ENCODE assay signal across 7 cellular contexts in genomic region chr11:66841861-66842260, GRCh38. TPM values are rescaled to one million over a fixed set of nuclear protein-coding genes. Genes with fewer than 3 reads are reported as not detected.
A peak's percentile ranks its signal among the peaks of the same experiment; 100 is the strongest.
DNase-seq lines count a peak whose midpoint lies in the region; ATAC-seq and TF ChIP-seq lines count a peak whose summit lies in the region.

No MANE protein-coding gene starts in this region.

- H3K4me1 Mint-ChIP-seq in activated B cell treated with CpG ODN at 0.5 μM for 24 hours: peaks cover 46% of the 10 kb centered on the region
- H3K4me1 Mint-ChIP-seq in glutamatergic neuron (ENCODE audit: low read depth, unreplicated experiment): peaks cover 6% of the 10 kb centered on the region

- H3K36me3 ChIP-seq in HCT116 (ENCODE audit: control insufficient read depth in 1 of 2, insufficient read depth in 2 of 2, low read length in 2 of 2) (peaks cover 15% of the 10 kb centered on the region in 2 experiments; a peak in 3 of 4 replicates), spleen (peaks cover 0 to 56% (median 26%) of the 10 kb centered on the region in 6 donors)

- peak overlapping the region; percentile 86 to 91 for H3K4me3 ChIP-seq in HCT116 (replicated peaks in 1 of 2; ENCODE audit: low read depth in 1 of 2, low read length in 2 of 2)
- H3K4me3 ChIP-seq in spleen: peak overlapping the region in 7 of 8 donors; percentile 70 to 99 (median 93)

- RAD21 ChIA-PET in HCT116 (lab: Charles Lee; ENCODE audit: low non-redundant PET in 1 of 2, low total read pairs in 2 of 2, uncharacterized antibody in 2 of 2, unreplicated experiment in 2 of 2): no interaction called here

- WGBS in spleen, 5 donors: 85 to 94% (median 87%) methylated on average over 7 of the region's 7 CpGs

- peaks cover 55% of the 10 kb centered on the region for H3K79me2 ChIP-seq in HCT116 (ENCODE audit: insufficient read depth, low read length)

- H3K27ac ChIP-seq in HCT116 (ENCODE audit: low read depth, low read length) (no peak overlapping the region), spleen (peak overlapping the region in 5 of 8 donors; percentile 97 to 100 (median 99))

- POLR2A ChIA-PET in HCT116 (lab: Charles Lee) (no interaction called here), activated B cell treated with CpG ODN at 0.5 μM for 24 hours (lab: Charles Lee) (interaction anchor here (0.5 to 7.4 kb wide), 15 partner anchors 7 to 469 kb away, joined by 3 to 123 read pairs (median 8); partner anchors contain the start of genes ACTN3, DPP3, PELI3 and RBM14)

- H3K27me3 ChIP-seq in HCT116 (ENCODE audit: insufficient read depth, low read length): no peaks in the 10 kb centered on the region
- H3K27me3 ChIP-seq in spleen (replicated peaks in 1 of 7): no peaks in the 10 kb centered on the region

- peak overlapping the region; percentile 90 for H3K9ac ChIP-seq in HCT116 (ENCODE audit: low read length)

- TF ChIP-seq RAD21 in HCT116 (IDR thresholded peaks at IDR 0.05; ENCODE audit: low read depth): no peak

- H3K9me3 ChIP-seq in HCT116 (ENCODE audit: control insufficient read depth in 1 of 2, insufficient read depth in 1 of 2, low read depth in 1 of 2, low read length in 2 of 2): no peaks in the 10 kb centered on the region
- no peaks in the 10 kb centered on the region for H3K9me3 ChIP-seq in spleen

- TF ChIP-seq CTCF in HCT116 (IDR thresholded peaks at IDR 0.05 in 2 of 3, conservative IDR thresholded peaks at IDR 0.05 in 1 of 3; ENCODE audit: borderline replicate concordance in 1 of 3, insufficient read depth in 1 of 3, low read depth in 2 of 3, low read length in 2 of 3) (no peak), activated B cell treated with CpG ODN at 0.5 μM for 24 hours (IDR thresholded peaks at IDR 0.05) (no peak), glutamatergic neuron (IDR thresholded peaks at IDR 0.05; ENCODE audit: partially characterized antibody, unreplicated experiment) (no peak), spleen (IDR thresholded peaks at IDR 0.05 in 8 of 11, conservative IDR thresholded peaks at IDR 0.05 in 3 of 11) (no peak)

- DNase-seq in HCT116 (ENCODE audit: low read depth, low spot score): no peak
- DNase-seq in activated B cell treated with CpG ODN at 0.5 μM for 24 hours: no peak
- DNase-seq in glutamatergic neuron: no peak
- DNase-seq in spleen: no peak
- DNase-seq in globus pallidus (ENCODE audit: low spot score): no peak
- DNase-seq in NCI-H2196 (lab: John Stamatoyannopoulos, UW; ENCODE audit: unreplicated experiment): no peak
- no peak for DNase-seq in erythroblast (lab: John Stamatoyannopoulos, UW)

- H3K9me3 Mint-ChIP-seq in activated B cell treated with CpG ODN at 0.5 μM for 24 hours: no peaks in the 10 kb centered on the region
- peaks cover 8% of the 10 kb centered on the region for H3K9me3 Mint-ChIP-seq in glutamatergic neuron (ENCODE audit: unreplicated experiment)

- H3K36me3 Mint-ChIP-seq in activated B cell treated with CpG ODN at 0.5 μM for 24 hours (ENCODE audit: low read depth): peaks cover 37% of the 10 kb centered on the region
- peaks cover 4% of the 10 kb centered on the region for H3K36me3 Mint-ChIP-seq in glutamatergic neuron (ENCODE audit: unreplicated experiment)

- H4K20me1 ChIP-seq in HCT116 (ENCODE audit: insufficient read depth): peaks cover 3% of the 10 kb centered on the region; the same call in 1 of the 2 replicates

- no peak for TF ChIP-seq POLR2A in HCT116 (IDR thresholded peaks at IDR 0.05; ENCODE audit: borderline replicate concordance, extremely low read depth, insufficient read depth, insufficient read length)
- TF ChIP-seq POLR2A in spleen (IDR thresholded peaks at IDR 0.05): no peak
- TF ChIP-seq POLR2A in erythroblast (IDR thresholded peaks at IDR 0.05; ENCODE audit: low read length): no peak

- CTCF ChIA-PET in HCT116 (lab: Charles Lee): interaction anchor here (0.5 to 1.4 kb wide), 4 partner anchors 41 to 153 kb away, joined by 3 to 4 read pairs (median 3); partner anchors contain the start of gene C11orf86
- CTCF ChIA-PET in activated B cell treated with CpG ODN at 0.5 μM for 24 hours (lab: Charles Lee): interaction anchor here (1.1 to 1.4 kb wide), 2 partner anchors 8 to 262 kb away, joined by 3 to 5 read pairs; no protein-coding TSS in a partner anchor

- H3K4me1 ChIP-seq in HCT116 (ENCODE audit: control insufficient read depth in 1 of 2, insufficient read depth in 2 of 2, low read length in 2 of 2): peaks cover 7 to 20% of the 10 kb centered on the region in 2 experiments; a peak in 3 of 4 replicates
- peaks cover 21 to 70% (median 50%) of the 10 kb centered on the region in 6 donors for H3K4me1 ChIP-seq in spleen

- H3K4me3 Mint-ChIP-seq in activated B cell treated with CpG ODN at 0.5 μM for 24 hours (peak overlapping the region; percentile 92), glutamatergic neuron (ENCODE audit: unreplicated experiment) (peak overlapping the region; percentile 88)

- intact Hi-C loops in HCT116 (cut with micrococcal nuclease) (loop anchor here (5.0 kb wide), 1 partner anchor 135 kb away; the partner anchor contains the start of gene C11orf86), activated B cell treated with CpG ODN at 0.5 μM for 24 hours (cut with micrococcal nuclease) (loop anchor here (2.0 to 10.0 kb wide), 2 partner anchors 297 to 789 kb away; partner anchors contain the start of genes ACTN3, SF3B2 and ZDHHC24), spleen (cut with DNase I; ENCODE audit: low total_unique reads) (no loop called here)

- no peaks in the 10 kb centered on the region for H3K27me3 Mint-ChIP-seq in activated B cell treated with CpG ODN at 0.5 μM for 24 hours
- H3K27me3 Mint-ChIP-seq in glutamatergic neuron (ENCODE audit: unreplicated experiment): peaks cover 12% of the 10 kb centered on the region

- H3K9me2 ChIP-seq in HCT116 (ENCODE audit: insufficient read depth): no peaks in the 10 kb centered on the region

- peak overlapping the region; percentile 82 for H3K4me2 ChIP-seq in HCT116 (ENCODE audit: low read length)

- H3K27ac Mint-ChIP-seq in activated B cell treated with CpG ODN at 0.5 μM for 24 hours (peak overlapping the region; percentile 88), glutamatergic neuron (ENCODE audit: unreplicated experiment) (peak overlapping the region; percentile 78)

- ATAC-seq in HCT116 (no peak), activated B cell treated with CpG ODN at 0.5 μM for 24 hours (ENCODE audit: low read depth) (no peak)

- BruUV-seq in HCT116 (replicated peaks; lab: Mats Ljungman, UMichigan): no TSS peak

- no peak overlapping the region for H2AFZ ChIP-seq in HCT116 (ENCODE audit: low read depth, low read length, poor library complexity, severe bottlenecking)

TF ChIP-seq in HCT116, 20 proteins besides CTCF, POLR2A, EP300 and RAD21 (continues in another document):
- no peak for TF ChIP-seq ATF3 (IDR thresholded peaks at IDR 0.05)
- no peak for TF ChIP-seq REST (IDR thresholded peaks at IDR 0.05; ENCODE audit: low read depth)
- no peak for TF ChIP-seq SRF (IDR thresholded peaks at IDR 0.05; ENCODE audit: low read depth)
- TF ChIP-seq SIN3A (IDR thresholded peaks at IDR 0.05; ENCODE audit: low read depth): no peak
- no peak for TF ChIP-seq ELF1 (IDR thresholded peaks at IDR 0.05; ENCODE audit: borderline replicate concordance, low read depth)
- TF ChIP-seq MAX (IDR thresholded peaks at IDR 0.05): no peak
- TF ChIP-seq YY1 (IDR thresholded peaks at IDR 0.05; ENCODE audit: extremely low read depth, insufficient replicate concordance, low read depth, low read length): no peak
- TF ChIP-seq CBX3 (IDR thresholded peaks at IDR 0.05; ENCODE audit: low read depth): no peak
- TF ChIP-seq EGR1 (IDR thresholded peaks at IDR 0.05; ENCODE audit: low read depth): no peak
- no peak for TF ChIP-seq POLR2AphosphoS5 (IDR thresholded peaks at IDR 0.05; ENCODE audit: low read depth, low read length)

RNA-seq across cellular contexts. Expression of gene RCE1, which starts 1.4 kb away (rescaled TPM):
- 35.3 TPM for total RNA-seq in HCT116 (2021; ENCODE audit: unreplicated experiment)
- 35.0 and 37.5 TPM in 2 replicates for polyA plus RNA-seq in HCT116 (2012)
- total RNA-seq in activated B cell treated with CpG ODN at 0.5 μM for 24 hours: 20.1 and 21.4 TPM in 2 replicates
- total RNA-seq in glutamatergic neuron (ENCODE audit: unreplicated experiment): 30.6 TPM
- total RNA-seq in spleen: 10 to 100 TPM; 14.5 to 27.9 (median 18.1) TPM
- polyA plus RNA-seq in spleen: 10 to 100 TPM; 10.0 to 19.3 (median 14.2) TPM

RNA-seq across cellular contexts. Expression of gene LRFN4, which starts 15.0 kb away (rescaled TPM):
- total RNA-seq in HCT116 (2021; ENCODE audit: unreplicated experiment) (55.4 TPM), activated B cell treated with CpG ODN at 0.5 μM for 24 hours (3.4 and 3.8 TPM in 2 replicates), glutamatergic neuron (ENCODE audit: unreplicated experiment) (67.1 TPM), spleen (10 to 100 TPM in 2 of 7 donors, 1 to 10 TPM in 5; 3.3 to 10.3 (median 8.0) TPM)
- polyA plus RNA-seq in HCT116 (2012): 28.7 and 30.2 TPM in 2 replicates
- polyA plus RNA-seq in spleen: 10 to 100 TPM in 1 of 3 donors, 1 to 10 TPM in 2; 3.9 to 12.0 (median 7.9) TPM
